1 cellular context compared by ENCODE assay signal in the genomic region with DNA sequence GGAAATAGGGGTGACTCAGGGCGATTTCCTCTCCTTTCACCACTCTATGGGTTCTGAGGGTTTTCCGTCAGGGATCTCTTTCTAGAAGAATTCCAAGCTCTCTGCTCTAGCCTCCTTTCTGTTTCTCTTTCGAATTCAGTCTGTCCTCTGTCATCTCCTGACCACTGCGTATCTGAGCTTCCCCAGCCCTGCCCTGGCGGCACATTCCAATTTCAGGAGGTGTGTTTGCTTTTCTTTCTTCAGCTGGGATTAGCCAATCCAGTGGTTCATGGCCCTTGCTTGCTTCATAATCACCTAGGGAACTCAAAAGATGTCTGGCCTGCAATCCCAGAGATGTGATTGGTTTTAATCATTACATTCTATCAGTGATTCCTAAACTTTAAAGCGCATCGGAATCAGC.
TF ChIP-seq lines count a peak whose summit lies in the region.

No MANE protein-coding gene starts in this region.

TF ChIP-seq in K562, 482 proteins besides CTCF, POLR2A, EP300 and RAD21:
- TF ChIP-seq, protein P1, sequence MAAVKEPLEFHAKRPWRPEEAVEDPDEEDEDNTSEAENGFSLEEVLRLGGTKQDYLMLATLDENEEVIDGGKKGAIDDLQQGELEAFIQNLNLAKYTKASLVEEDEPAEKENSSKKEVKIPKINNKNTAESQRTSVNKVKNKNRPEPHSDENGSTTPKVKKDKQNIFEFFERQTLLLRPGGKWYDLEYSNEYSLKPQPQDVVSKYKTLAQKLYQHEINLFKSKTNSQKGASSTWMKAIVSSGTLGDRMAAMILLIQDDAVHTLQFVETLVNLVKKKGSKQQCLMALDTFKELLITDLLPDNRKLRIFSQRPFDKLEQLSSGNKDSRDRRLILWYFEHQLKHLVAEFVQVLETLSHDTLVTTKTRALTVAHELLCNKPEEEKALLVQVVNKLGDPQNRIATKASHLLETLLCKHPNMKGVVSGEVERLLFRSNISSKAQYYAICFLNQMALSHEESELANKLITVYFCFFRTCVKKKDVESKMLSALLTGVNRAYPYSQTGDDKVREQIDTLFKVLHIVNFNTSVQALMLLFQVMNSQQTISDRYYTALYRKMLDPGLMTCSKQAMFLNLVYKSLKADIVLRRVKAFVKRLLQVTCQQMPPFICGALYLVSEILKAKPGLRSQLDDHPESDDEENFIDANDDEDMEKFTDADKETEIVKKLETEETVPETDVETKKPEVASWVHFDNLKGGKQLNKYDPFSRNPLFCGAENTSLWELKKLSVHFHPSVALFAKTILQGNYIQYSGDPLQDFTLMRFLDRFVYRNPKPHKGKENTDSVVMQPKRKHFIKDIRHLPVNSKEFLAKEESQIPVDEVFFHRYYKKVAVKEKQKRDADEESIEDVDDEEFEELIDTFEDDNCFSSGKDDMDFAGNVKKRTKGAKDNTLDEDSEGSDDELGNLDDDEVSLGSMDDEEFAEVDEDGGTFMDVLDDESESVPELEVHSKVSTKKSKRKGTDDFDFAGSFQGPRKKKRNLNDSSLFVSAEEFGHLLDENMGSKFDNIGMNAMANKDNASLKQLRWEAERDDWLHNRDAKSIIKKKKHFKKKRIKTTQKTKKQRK (IDR thresholded peaks at IDR 0.05; ENCODE audit: borderline replicate concordance, low read depth, low read length) = no peak
- TF ChIP-seq SRSF9 (IDR thresholded peaks at IDR 0.05; ENCODE audit: borderline replicate concordance, low read depth, low read length) = no peak
- TF ChIP-seq, protein P2, sequence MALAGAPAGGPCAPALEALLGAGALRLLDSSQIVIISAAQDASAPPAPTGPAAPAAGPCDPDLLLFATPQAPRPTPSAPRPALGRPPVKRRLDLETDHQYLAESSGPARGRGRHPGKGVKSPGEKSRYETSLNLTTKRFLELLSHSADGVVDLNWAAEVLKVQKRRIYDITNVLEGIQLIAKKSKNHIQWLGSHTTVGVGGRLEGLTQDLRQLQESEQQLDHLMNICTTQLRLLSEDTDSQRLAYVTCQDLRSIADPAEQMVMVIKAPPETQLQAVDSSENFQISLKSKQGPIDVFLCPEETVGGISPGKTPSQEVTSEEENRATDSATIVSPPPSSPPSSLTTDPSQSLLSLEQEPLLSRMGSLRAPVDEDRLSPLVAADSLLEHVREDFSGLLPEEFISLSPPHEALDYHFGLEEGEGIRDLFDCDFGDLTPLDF (CRISPR knock-in tag; IDR thresholded peaks at IDR 0.05) = no peak
- TF ChIP-seq TGIF2 (CRISPR knock-in tag; IDR thresholded peaks at IDR 0.05) = no peak
